ENCODE assay signal across 8 cellular contexts in the genomic region with DNA sequence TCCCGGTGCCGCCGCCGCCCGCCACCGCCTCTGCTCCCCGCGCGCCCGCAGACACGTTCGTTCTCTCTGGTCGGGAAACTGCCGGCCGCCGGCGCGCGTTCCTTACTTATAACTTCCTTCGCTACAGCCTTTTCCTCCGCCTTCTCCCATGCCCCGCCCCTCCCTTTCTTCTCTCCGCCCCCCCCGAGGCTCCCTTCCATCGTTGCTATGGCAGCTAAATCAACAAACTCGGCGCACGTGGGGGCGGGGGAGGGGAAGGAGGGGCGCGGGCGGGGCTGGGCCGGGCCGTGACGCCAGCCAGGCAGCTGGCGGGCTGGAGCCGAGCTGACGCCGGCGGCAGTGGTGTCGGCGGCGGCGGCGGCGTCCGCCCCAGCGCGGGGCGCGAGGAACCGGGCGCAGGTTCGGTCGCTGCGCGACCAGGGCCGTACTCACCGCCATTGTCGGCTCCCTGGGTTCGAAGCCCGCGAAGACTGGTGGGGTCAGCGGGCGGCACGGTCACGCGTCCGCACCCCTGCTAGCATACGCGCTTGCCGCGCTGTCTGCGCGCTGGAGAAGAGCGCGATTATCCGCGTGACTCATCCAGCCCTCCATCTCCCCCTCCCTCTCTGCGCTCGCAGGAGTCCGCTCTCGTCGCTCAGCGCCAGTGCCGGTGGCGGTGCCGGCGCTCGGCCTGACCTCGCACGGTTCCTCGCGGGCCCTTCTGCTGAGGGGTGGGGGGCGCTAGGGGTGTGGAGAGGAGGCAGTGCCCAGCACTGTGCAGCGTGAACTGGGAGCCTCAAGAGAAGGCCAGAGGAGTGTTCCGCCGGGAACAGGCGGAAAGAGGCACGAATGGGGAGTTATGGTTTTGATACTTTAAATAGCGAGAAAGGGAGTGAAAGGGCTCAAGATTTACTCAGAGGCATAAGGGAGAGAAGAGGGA. TPM values are rescaled to one million over a fixed set of nuclear protein-coding genes. Genes with fewer than 3 reads are reported as not detected.
DNase-seq lines count a peak whose midpoint lies in the region; ATAC-seq and TF ChIP-seq lines count a peak whose summit lies in the region.

A gene (minus strand): TSS at position 83 of the 919 bp plus-strand sequence. CDS start 597 bp downstream, outside the sequence.

- peaks cover 98% of the 10 kb centered on the region for H3K27me3 ChIP-seq in neutrophil

- peak within 1 kb of the TSS; percentile 77 for H3K4me3 Mint-ChIP-seq in activated naive CD8-positive, alpha-beta T cell

- peaks cover 41 to 42% of the 10 kb centered on the region in 2 experiments for H3K4me1 ChIP-seq in neutrophil (ENCODE audit: control insufficient read depth in 1 of 2, insufficient read depth in 1 of 2, low read depth in 1 of 2, low read length in 1 of 2)

- TF ChIP-seq CTCF in neutrophil (IDR thresholded peaks at IDR 0.05) (no peak), subcutaneous adipose tissue (IDR thresholded peaks at IDR 0.05; ENCODE audit: low read depth) (no peak)

- DNase-seq in DMS 273 treated with DMSO at 0.1 percent for 48 hours (lab: John Stamatoyannopoulos, UW) = peak; percentile 61
- peak; percentile 92 for DNase-seq in LHCN-M2 (ENCODE audit: low read depth)
- peak; percentile 37 for DNase-seq in SHP77 treated with DMSO at 0.1 percent for 48 hours (lab: John Stamatoyannopoulos, UW)
- no peak for DNase-seq in glomerular endothelial cell (ENCODE audit: extremely low read depth, low read depth, low spot score)

- peak; percentile 51 for ATAC-seq in GM21786 (IDR thresholded peaks at IDR 0.05; ENCODE audit: unreplicated experiment)

- H3K9me3 Mint-ChIP-seq in activated naive CD8-positive, alpha-beta T cell (ENCODE audit: low read depth) = no peaks in the 10 kb centered on the region

- H3K27me3 Mint-ChIP-seq in activated naive CD8-positive, alpha-beta T cell = peaks cover 41% of the 10 kb centered on the region

- peak within 1 kb of the TSS; percentile 66 to 69 for H3K4me3 ChIP-seq in neutrophil (ENCODE audit: low read depth in 1 of 2, low read length in 1 of 2)

- H3K36me3 ChIP-seq in neutrophil = no peaks in the 10 kb centered on the region

- no peak within 1 kb of the TSS for H3K27ac Mint-ChIP-seq in activated naive CD8-positive, alpha-beta T cell

- H3K9me3 ChIP-seq in neutrophil = no peaks in the 10 kb centered on the region

- H3K36me3 Mint-ChIP-seq in activated naive CD8-positive, alpha-beta T cell = no peaks in the 10 kb centered on the region

- peak within 1 kb of the TSS; percentile 50 for H3K27ac ChIP-seq in neutrophil

- H3K4me1 Mint-ChIP-seq in activated naive CD8-positive, alpha-beta T cell (ENCODE audit: low read depth) = peaks cover 18% of the 10 kb centered on the region

RNA-seq across cellular contexts. Expression of the gene that starts here (rescaled TPM):
- total RNA-seq in LHCN-M2 (2014; rRNA removed) = 4.9 and 6.3 TPM in 2 replicates
- polyA plus RNA-seq in LHCN-M2 (2012) = 1.2 TPM
- total RNA-seq in glomerular endothelial cell = 3.5 and 10.3 TPM in 2 replicates
- 10 to 100 TPM; 67.4 to 82.5 (median 69.6) TPM for total RNA-seq in subcutaneous adipose tissue
